ENCODE assay signal across 15 cellular contexts in the genomic region with DNA sequence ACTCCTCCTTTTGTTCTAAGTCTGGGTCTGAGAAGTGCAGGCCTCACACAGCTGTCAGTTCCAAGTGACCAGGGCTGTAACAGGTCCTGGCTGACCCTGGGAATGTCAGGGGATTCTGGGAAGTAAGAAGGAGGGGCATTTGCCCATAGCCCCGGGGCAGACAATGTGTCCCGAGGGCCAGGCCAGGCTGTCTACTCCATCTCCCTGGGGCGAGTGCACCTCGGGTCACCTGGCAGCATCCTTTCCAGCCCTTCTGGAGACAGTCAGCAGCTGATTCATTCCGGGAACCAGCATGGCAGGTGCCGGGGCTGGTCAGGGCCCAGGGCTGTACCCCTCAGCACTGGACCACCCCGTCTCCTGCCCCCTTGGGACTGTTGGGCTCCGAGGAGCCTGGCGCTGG. TPM values are rescaled to one million over a fixed set of nuclear protein-coding genes. Genes with fewer than 3 reads are reported as not detected.
"Had no signal": no experiment of that assay in that cellular context is flagged by ENCODE, and none has a peak within 500 bp of the region (broad histone marks: within the 10 kb centered on the region; RNA-seq: fewer than 3 reads in every experiment).

No MANE protein-coding gene starts in this region.

RNA-seq across cellular contexts. Expression of gene DNMT3L, which starts 34.1 kb away (rescaled TPM):
- total RNA-seq: activated B cell treated with CpG ODN at 0.5 μM for 24 hours; activated CD4-positive, alpha-beta memory T cell treated with anti-CD3 and anti-CD28 coated beads for 36 hours; activated CD4-positive, alpha-beta memory T cell treated with anti-CD3 and anti-CD28 coated beads, Interleukin-2, amount 10 ng/mL, durations not matched to agents 7 days and 5 days; activated CD4-positive, alpha-beta T cell treated with anti-CD3 and anti-CD28 coated beads for 36 hours; activated CD4-positive, alpha-beta T cell treated with anti-CD3 and anti-CD28 coated beads, Interleukin-2, amount 10 ng/mL, durations not matched to agents 24 days and 14 days; activated CD4-positive, alpha-beta T cell treated with anti-CD3 and anti-CD28 coated beads, Interleukin-2, amount 10 ng/mL, durations not matched to agents 7 days and 5 days; activated CD8-positive, alpha-beta memory T cell treated with anti-CD3 and anti-CD28 coated beads for 36 hours; activated CD8-positive, alpha-beta memory T cell treated with anti-CD3 and anti-CD28 coated beads, Interleukin-2, amount 10 ng/mL, durations not matched to agents 7 days and 5 days; activated CD8-positive, alpha-beta T cell treated with anti-CD3 and anti-CD28 coated beads for 36 hours; activated CD8-positive, alpha-beta T cell treated with anti-CD3 and anti-CD28 coated beads, Interleukin-2, amount 10 ng/mL, durations not matched to agents 7 days and 5 days; T-cell; T-helper 1 cell treated with Interleukin-12 subunit alpha and Interleukin-12 subunit beta and Interleukin-4 antibody, amounts not matched to agents 30 ng/mL and 1 ng/mL, for 36 hours; T-helper 17 cell; T-helper 2 cell treated with Interferon-gamma antibody and Interleukin-4, amounts not matched to agents 100 ng/mL and 5 ng/mL, for 36 hours; WTC11 had no signal

RNA-seq across cellular contexts. Expression of gene AIRE, which starts 58.1 kb away (rescaled TPM):
- total RNA-seq: activated B cell treated with CpG ODN at 0.5 μM for 24 hours; activated CD4-positive, alpha-beta memory T cell treated with anti-CD3 and anti-CD28 coated beads for 36 hours; activated CD4-positive, alpha-beta T cell treated with anti-CD3 and anti-CD28 coated beads for 36 hours; activated CD4-positive, alpha-beta T cell treated with anti-CD3 and anti-CD28 coated beads, Interleukin-2, amount 10 ng/mL, durations not matched to agents 24 days and 14 days; activated CD8-positive, alpha-beta memory T cell treated with anti-CD3 and anti-CD28 coated beads for 36 hours; activated CD8-positive, alpha-beta T cell treated with anti-CD3 and anti-CD28 coated beads for 36 hours; activated CD8-positive, alpha-beta T cell treated with anti-CD3 and anti-CD28 coated beads, Interleukin-2, amount 10 ng/mL, durations not matched to agents 7 days and 5 days had no signal
